1 cellular context compared by ENCODE assay signal in the genomic region with DNA sequence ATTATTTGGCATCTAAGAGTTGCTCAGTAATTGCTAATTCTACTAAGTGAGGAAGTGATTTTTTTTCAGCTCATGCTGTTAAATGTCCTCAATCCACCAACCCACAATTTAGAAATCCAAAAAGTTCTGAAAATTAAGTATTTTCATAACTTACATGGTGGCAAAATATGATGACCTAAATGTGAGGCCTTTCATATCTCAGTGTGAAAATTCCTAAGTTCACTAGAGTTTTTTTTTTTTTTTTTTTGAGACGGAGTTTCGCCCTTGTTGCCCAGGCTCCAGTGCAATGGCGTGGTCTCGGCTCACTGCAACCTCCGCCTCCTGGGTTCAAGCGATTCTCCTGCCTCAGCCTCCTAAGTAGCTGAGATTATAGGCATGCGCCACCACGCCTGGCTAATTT.
TF ChIP-seq lines count a peak whose summit lies in the region.

No MANE protein-coding gene starts in this region.

TF ChIP-seq in GM23338, 12 proteins besides CTCF, POLR2A, EP300 and RAD21 (continued from another document):
- TF ChIP-seq, protein P1, sequence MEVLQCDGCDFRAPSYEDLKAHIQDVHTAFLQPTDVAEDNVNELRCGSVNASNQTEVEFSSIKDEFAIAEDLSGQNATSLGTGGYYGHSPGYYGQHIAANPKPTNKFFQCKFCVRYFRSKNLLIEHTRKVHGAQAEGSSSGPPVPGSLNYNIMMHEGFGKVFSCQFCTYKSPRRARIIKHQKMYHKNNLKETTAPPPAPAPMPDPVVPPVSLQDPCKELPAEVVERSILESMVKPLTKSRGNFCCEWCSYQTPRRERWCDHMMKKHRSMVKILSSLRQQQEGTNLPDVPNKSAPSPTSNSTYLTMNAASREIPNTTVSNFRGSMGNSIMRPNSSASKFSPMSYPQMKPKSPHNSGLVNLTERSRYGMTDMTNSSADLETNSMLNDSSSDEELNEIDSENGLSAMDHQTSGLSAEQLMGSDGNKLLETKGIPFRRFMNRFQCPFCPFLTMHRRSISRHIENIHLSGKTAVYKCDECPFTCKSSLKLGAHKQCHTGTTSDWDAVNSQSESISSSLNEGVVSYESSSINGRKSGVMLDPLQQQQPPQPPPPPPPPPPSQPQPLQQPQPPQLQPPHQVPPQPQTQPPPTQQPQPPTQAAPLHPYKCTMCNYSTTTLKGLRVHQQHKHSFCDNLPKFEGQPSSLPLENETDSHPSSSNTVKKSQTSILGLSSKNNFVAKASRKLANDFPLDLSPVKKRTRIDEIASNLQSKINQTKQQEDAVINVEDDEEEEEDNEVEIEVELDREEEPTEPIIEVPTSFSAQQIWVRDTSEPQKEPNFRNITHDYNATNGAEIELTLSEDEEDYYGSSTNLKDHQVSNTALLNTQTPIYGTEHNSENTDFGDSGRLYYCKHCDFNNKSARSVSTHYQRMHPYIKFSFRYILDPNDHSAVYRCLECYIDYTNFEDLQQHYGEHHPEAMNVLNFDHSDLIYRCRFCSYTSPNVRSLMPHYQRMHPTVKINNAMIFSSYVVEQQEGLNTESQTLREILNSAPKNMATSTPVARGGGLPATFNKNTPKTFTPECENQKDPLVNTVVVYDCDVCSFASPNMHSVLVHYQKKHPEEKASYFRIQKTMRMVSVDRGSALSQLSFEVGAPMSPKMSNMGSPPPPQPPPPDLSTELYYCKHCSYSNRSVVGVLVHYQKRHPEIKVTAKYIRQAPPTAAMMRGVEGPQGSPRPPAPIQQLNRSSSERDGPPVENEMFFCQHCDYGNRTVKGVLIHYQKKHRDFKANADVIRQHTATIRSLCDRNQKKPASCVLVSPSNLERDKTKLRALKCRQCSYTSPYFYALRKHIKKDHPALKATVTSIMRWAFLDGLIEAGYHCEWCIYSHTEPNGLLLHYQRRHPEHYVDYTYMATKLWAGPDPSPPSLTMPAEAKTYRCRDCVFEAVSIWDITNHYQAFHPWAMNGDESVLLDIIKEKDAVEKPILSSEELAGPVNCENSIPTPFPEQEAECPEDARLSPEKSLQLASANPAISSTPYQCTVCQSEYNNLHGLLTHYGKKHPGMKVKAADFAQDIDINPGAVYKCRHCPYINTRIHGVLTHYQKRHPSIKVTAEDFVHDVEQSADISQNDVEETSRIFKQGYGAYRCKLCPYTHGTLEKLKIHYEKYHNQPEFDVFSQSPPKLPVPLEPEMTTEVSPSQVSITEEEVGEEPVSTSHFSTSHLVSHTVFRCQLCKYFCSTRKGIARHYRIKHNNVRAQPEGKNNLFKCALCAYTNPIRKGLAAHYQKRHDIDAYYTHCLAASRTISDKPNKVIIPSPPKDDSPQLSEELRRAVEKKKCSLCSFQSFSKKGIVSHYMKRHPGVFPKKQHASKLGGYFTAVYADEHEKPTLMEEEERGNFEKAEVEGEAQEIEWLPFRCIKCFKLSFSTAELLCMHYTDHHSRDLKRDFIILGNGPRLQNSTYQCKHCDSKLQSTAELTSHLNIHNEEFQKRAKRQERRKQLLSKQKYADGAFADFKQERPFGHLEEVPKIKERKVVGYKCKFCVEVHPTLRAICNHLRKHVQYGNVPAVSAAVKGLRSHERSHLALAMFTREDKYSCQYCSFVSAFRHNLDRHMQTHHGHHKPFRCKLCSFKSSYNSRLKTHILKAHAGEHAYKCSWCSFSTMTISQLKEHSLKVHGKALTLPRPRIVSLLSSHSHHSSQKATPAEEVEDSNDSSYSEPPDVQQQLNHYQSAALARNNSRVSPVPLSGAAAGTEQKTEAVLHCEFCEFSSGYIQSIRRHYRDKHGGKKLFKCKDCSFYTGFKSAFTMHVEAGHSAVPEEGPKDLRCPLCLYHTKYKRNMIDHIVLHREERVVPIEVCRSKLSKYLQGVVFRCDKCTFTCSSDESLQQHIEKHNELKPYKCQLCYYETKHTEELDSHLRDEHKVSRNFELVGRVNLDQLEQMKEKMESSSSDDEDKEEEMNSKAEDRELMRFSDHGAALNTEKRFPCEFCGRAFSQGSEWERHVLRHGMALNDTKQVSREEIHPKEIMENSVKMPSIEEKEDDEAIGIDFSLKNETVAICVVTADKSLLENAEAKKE (CRISPR knock-in tag; IDR thresholded peaks at IDR 0.05) = no peak
- TF ChIP-seq, protein P2, sequence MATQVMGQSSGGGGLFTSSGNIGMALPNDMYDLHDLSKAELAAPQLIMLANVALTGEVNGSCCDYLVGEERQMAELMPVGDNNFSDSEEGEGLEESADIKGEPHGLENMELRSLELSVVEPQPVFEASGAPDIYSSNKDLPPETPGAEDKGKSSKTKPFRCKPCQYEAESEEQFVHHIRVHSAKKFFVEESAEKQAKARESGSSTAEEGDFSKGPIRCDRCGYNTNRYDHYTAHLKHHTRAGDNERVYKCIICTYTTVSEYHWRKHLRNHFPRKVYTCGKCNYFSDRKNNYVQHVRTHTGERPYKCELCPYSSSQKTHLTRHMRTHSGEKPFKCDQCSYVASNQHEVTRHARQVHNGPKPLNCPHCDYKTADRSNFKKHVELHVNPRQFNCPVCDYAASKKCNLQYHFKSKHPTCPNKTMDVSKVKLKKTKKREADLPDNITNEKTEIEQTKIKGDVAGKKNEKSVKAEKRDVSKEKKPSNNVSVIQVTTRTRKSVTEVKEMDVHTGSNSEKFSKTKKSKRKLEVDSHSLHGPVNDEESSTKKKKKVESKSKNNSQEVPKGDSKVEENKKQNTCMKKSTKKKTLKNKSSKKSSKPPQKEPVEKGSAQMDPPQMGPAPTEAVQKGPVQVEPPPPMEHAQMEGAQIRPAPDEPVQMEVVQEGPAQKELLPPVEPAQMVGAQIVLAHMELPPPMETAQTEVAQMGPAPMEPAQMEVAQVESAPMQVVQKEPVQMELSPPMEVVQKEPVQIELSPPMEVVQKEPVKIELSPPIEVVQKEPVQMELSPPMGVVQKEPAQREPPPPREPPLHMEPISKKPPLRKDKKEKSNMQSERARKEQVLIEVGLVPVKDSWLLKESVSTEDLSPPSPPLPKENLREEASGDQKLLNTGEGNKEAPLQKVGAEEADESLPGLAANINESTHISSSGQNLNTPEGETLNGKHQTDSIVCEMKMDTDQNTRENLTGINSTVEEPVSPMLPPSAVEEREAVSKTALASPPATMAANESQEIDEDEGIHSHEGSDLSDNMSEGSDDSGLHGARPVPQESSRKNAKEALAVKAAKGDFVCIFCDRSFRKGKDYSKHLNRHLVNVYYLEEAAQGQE (IDR thresholded peaks at IDR 0.05; ENCODE audit: unreplicated experiment) = no peak
- TF ChIP-seq CREB1 (CRISPR knock-in tag; IDR thresholded peaks at IDR 0.05; ENCODE audit: low read depth) = no peak
- TF ChIP-seq, protein P3, sequence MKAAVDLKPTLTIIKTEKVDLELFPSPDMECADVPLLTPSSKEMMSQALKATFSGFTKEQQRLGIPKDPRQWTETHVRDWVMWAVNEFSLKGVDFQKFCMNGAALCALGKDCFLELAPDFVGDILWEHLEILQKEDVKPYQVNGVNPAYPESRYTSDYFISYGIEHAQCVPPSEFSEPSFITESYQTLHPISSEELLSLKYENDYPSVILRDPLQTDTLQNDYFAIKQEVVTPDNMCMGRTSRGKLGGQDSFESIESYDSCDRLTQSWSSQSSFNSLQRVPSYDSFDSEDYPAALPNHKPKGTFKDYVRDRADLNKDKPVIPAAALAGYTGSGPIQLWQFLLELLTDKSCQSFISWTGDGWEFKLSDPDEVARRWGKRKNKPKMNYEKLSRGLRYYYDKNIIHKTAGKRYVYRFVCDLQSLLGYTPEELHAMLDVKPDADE (IDR thresholded peaks at IDR 0.05) = no peak
- no peak for TF ChIP-seq ZNF114 (CRISPR knock-in tag; IDR thresholded peaks at IDR 0.05)
- TF ChIP-seq ZNF331 (CRISPR knock-in tag; IDR thresholded peaks at IDR 0.05; ENCODE audit: low read depth) = no peak
- no peak for TF ChIP-seq POLR2AphosphoS5 (IDR thresholded peaks at IDR 0.05; ENCODE audit: low read depth)
- TF ChIP-seq JUNB (IDR thresholded peaks at IDR 0.05; ENCODE audit: unreplicated experiment) = no peak
- TF ChIP-seq EZH2 (IDR thresholded peaks at IDR 0.05; ENCODE audit: low read depth, unreplicated experiment) = no peak
